11 cellular contexts compared by ENCODE assay signal in genomic region chr11:65854161-65854592, GRCh38. TPM values are rescaled to one million over a fixed set of nuclear protein-coding genes. Genes with fewer than 3 reads are reported as not detected.
A peak's percentile ranks its signal among the peaks of the same experiment; 100 is the strongest.
DNase-seq lines count a peak whose midpoint lies in the region; ATAC-seq and TF ChIP-seq lines count a peak whose summit lies in the region.
"Had no signal": no experiment of that assay in that cellular context is flagged by ENCODE, and none has a peak within 500 bp of the region (broad histone marks: within the 10 kb centered on the region; RNA-seq: fewer than 3 reads in every experiment).

No MANE protein-coding gene starts in this region.

- no peak overlapping the region for H2AFZ ChIP-seq in PC-9

- POLR2A ChIA-PET in activated CD4-positive, alpha-beta T cell treated with anti-CD3 and anti-CD28 coated beads for 36 hours (lab: Charles Lee): no interaction called here
- POLR2A ChIA-PET in activated CD4-positive, alpha-beta memory T cell treated with anti-CD3 and anti-CD28 coated beads for 36 hours (lab: Charles Lee): interaction anchor here (1.1 kb wide), 1 partner anchor 9 kb away, joined by 5 read pairs; no protein-coding TSS in a partner anchor
- POLR2A ChIA-PET in PC-9 (lab: Charles Lee; ENCODE audit: unreplicated experiment): no interaction called here

- no peaks in the 10 kb centered on the region for H3K27me3 ChIP-seq in PC-9 (ENCODE audit: insufficient read depth, low read depth)

- peaks cover 53% of the 10 kb centered on the region for H3K36me3 Mint-ChIP-seq in activated CD4-positive, alpha-beta T cell treated with anti-CD3 and anti-CD28 coated beads for 36 hours (ENCODE audit: low read depth)
- H3K36me3 Mint-ChIP-seq in activated CD4-positive, alpha-beta memory T cell treated with anti-CD3 and anti-CD28 coated beads for 36 hours: peaks cover 57% of the 10 kb centered on the region
- H3K36me3 Mint-ChIP-seq in immature natural killer cell: peaks cover 24 to 41% (median 25%) of the 10 kb centered on the region in 3 donors
- peaks cover 88% of the 10 kb centered on the region for H3K36me3 Mint-ChIP-seq in stimulated activated effector memory CD8-positive, alpha-beta T cell treated with anti-CD3 and anti-CD28 coated beads, Interleukin-12 subunit alpha, Interleukin-12 subunit beta, amount 100 ng/mL, for 72 hours

- TF ChIP-seq CTCF in PC-9 (conservative IDR thresholded peaks at IDR 0.05): no peak

- H3K27ac Mint-ChIP-seq in activated CD4-positive, alpha-beta T cell treated with anti-CD3 and anti-CD28 coated beads for 36 hours: peak overlapping the region; percentile 37
- peak overlapping the region; percentile 13 for H3K27ac Mint-ChIP-seq in activated CD4-positive, alpha-beta memory T cell treated with anti-CD3 and anti-CD28 coated beads for 36 hours
- peak overlapping the region in 4 of 6 donors; percentile 30 to 64 (median 60) for H3K27ac Mint-ChIP-seq in immature natural killer cell
- H3K27ac Mint-ChIP-seq in stimulated activated effector memory CD8-positive, alpha-beta T cell treated with anti-CD3 and anti-CD28 coated beads, Interleukin-12 subunit alpha, Interleukin-12 subunit beta, amount 100 ng/mL, for 72 hours: peak overlapping the region; percentile 88

- H3K9me3 ChIP-seq in PC-9 (ENCODE audit: insufficient read depth, low read depth): no peaks in the 10 kb centered on the region

- H3K4me3 ChIP-seq in PC-9: no peak overlapping the region

- peaks cover 29% of the 10 kb centered on the region for H3K4me1 Mint-ChIP-seq in activated CD4-positive, alpha-beta T cell treated with anti-CD3 and anti-CD28 coated beads for 36 hours
- H3K4me1 Mint-ChIP-seq in activated CD4-positive, alpha-beta memory T cell treated with anti-CD3 and anti-CD28 coated beads for 36 hours (ENCODE audit: low read depth): peaks cover 30% of the 10 kb centered on the region
- peaks cover 48 to 55% of the 10 kb centered on the region in 2 donors for H3K4me1 Mint-ChIP-seq in immature natural killer cell
- peaks cover 55% of the 10 kb centered on the region for H3K4me1 Mint-ChIP-seq in stimulated activated effector memory CD8-positive, alpha-beta T cell treated with anti-CD3 and anti-CD28 coated beads, Interleukin-12 subunit alpha, Interleukin-12 subunit beta, amount 100 ng/mL, for 72 hours

- H3K9me2 ChIP-seq in PC-9 (ENCODE audit: insufficient read depth): no peaks in the 10 kb centered on the region

- peaks cover 3% of the 10 kb centered on the region for H3K9me3 Mint-ChIP-seq in activated CD4-positive, alpha-beta T cell treated with anti-CD3 and anti-CD28 coated beads for 36 hours (ENCODE audit: low read depth)
- peaks cover 10% of the 10 kb centered on the region for H3K9me3 Mint-ChIP-seq in activated CD4-positive, alpha-beta memory T cell treated with anti-CD3 and anti-CD28 coated beads for 36 hours
- H3K9me3 Mint-ChIP-seq in immature natural killer cell: no peaks in the 10 kb centered on the region
- no peaks in the 10 kb centered on the region for H3K9me3 Mint-ChIP-seq in stimulated activated effector memory CD8-positive, alpha-beta T cell treated with anti-CD3 and anti-CD28 coated beads, Interleukin-12 subunit alpha, Interleukin-12 subunit beta, amount 100 ng/mL, for 72 hours

- peaks cover 8% of the 10 kb centered on the region for H3K4me1 ChIP-seq in PC-9 (replicated peaks; ENCODE audit: insufficient read depth)

- H3K36me3 ChIP-seq in PC-9 (ENCODE audit: low read depth): peaks cover 30% of the 10 kb centered on the region

- H3K79me2 ChIP-seq in PC-9 (ENCODE audit: low read depth): peaks cover 46% of the 10 kb centered on the region

- H4K20me1 ChIP-seq in PC-9 (ENCODE audit: insufficient read depth): peaks cover 46% of the 10 kb centered on the region

- H3K27ac ChIP-seq in PC-9: no peak overlapping the region

- H3K27me3 Mint-ChIP-seq in activated CD4-positive, alpha-beta T cell treated with anti-CD3 and anti-CD28 coated beads for 36 hours: no peaks in the 10 kb centered on the region
- no peaks in the 10 kb centered on the region for H3K27me3 Mint-ChIP-seq in activated CD4-positive, alpha-beta memory T cell treated with anti-CD3 and anti-CD28 coated beads for 36 hours
- H3K27me3 Mint-ChIP-seq in immature natural killer cell (ENCODE audit: low read depth in 3 of 3): peaks cover 10 to 23% (median 18%) of the 10 kb centered on the region in 3 donors

- peak overlapping the region; percentile 53 for H3K4me3 Mint-ChIP-seq in activated CD4-positive, alpha-beta T cell treated with anti-CD3 and anti-CD28 coated beads for 36 hours
- H3K4me3 Mint-ChIP-seq in activated CD4-positive, alpha-beta memory T cell treated with anti-CD3 and anti-CD28 coated beads for 36 hours: peak overlapping the region; percentile 59
- H3K4me3 Mint-ChIP-seq in immature natural killer cell: peak overlapping the region in 4 of 5 donors; percentile 10 to 61 (median 31)
- H3K4me3 Mint-ChIP-seq in stimulated activated effector memory CD8-positive, alpha-beta T cell treated with anti-CD3 and anti-CD28 coated beads, Interleukin-12 subunit alpha, Interleukin-12 subunit beta, amount 100 ng/mL, for 72 hours: peak overlapping the region; percentile 97

- DNase-seq in activated CD4-positive, alpha-beta T cell treated with anti-CD3 and anti-CD28 coated beads for 36 hours: no peak
- DNase-seq in activated CD4-positive, alpha-beta T cell treated with anti-CD3 and anti-CD28 coated beads for 4 hours: no peak
- peak; percentile 5 for DNase-seq in activated CD4-positive, alpha-beta memory T cell treated with anti-CD3 and anti-CD28 coated beads for 36 hours
- DNase-seq in immature natural killer cell (no peak), PC-9 (no peak)
- no peak for DNase-seq in stimulated activated effector memory CD8-positive, alpha-beta T cell treated with anti-CD3 and anti-CD28 coated beads, Interleukin-12 subunit alpha, Interleukin-12 subunit beta, amount 100 ng/mL, for 72 hours (ENCODE audit: low spot score in 2 of 2)
- DNase-seq: cortex of kidney, NCI-H1048 had no signal

- no TSS peak for BruUV-seq in PC-9 (replicated peaks; lab: Mats Ljungman, UMichigan)

- H3F3A ChIP-seq in PC-9 (ENCODE audit: insufficient read depth, low read depth): peaks cover 66% of the 10 kb centered on the region

- intact Hi-C loops in activated CD4-positive, alpha-beta T cell treated with anti-CD3 and anti-CD28 coated beads for 36 hours (cut with DNase I, micrococcal nuclease): no loop called here
- intact Hi-C loops in activated CD4-positive, alpha-beta memory T cell treated with anti-CD3 and anti-CD28 coated beads for 36 hours (cut with micrococcal nuclease): no loop called here
- intact Hi-C loops in PC-9 (cut with micrococcal nuclease; ENCODE audit: unreplicated experiment): no loop called here

- ATAC-seq in activated CD4-positive, alpha-beta T cell treated with anti-CD3 and anti-CD28 coated beads for 36 hours: no peak
- no peak for ATAC-seq in stimulated activated effector memory CD8-positive, alpha-beta T cell treated with anti-CD3 and anti-CD28 coated beads, Interleukin-12 subunit alpha, Interleukin-12 subunit beta, amount 100 ng/mL, for 72 hours
- ATAC-seq in GM21447 (IDR thresholded peaks at IDR 0.05; ENCODE audit: unreplicated experiment) (no peak), HG03378 (IDR thresholded peaks at IDR 0.05; ENCODE audit: unreplicated experiment) (no peak)

- H3K4me2 ChIP-seq in PC-9: no peak overlapping the region

- CTCF ChIA-PET in activated CD4-positive, alpha-beta T cell treated with anti-CD3 and anti-CD28 coated beads for 36 hours (lab: Charles Lee): interaction anchor here (0.8 kb wide), 1 partner anchor 19 kb away, joined by 3 read pairs; no protein-coding TSS in a partner anchor
- CTCF ChIA-PET in activated CD4-positive, alpha-beta memory T cell treated with anti-CD3 and anti-CD28 coated beads for 36 hours (lab: Charles Lee): interaction anchor here (0.9 to 3.6 kb wide), 2 partner anchors 35 to 143 kb away, joined by 3 to 33 read pairs; partner anchors contain the start of genes CCDC85B and FIBP
- CTCF ChIA-PET in PC-9 (lab: Charles Lee): no interaction called here

RNA-seq across cellular contexts. Expression of gene CFL1, which starts 3.8 kb away (rescaled TPM):
- 1,000 to 10,000 TPM in 1 of 2 experiments, 100 to 1,000 TPM in 1; 888 to 1,074 TPM for total RNA-seq in activated CD4-positive, alpha-beta T cell treated with anti-CD3 and anti-CD28 coated beads for 36 hours
- total RNA-seq in activated CD4-positive, alpha-beta memory T cell treated with anti-CD3 and anti-CD28 coated beads for 36 hours: 1,000 to 10,000 TPM; 1,166 to 1,191 TPM
- 1,000 to 10,000 TPM; 2,883 to 4,279 (median 3,963) TPM for polyA plus RNA-seq in immature natural killer cell
- total RNA-seq in PC-9 (2021): 1,598 and 1,798 TPM in 2 replicates

RNA-seq across cellular contexts. Expression of gene MUS81, which starts 6.1 kb away (rescaled TPM):
- total RNA-seq in activated CD4-positive, alpha-beta T cell treated with anti-CD3 and anti-CD28 coated beads for 36 hours: 10 to 100 TPM; 59.2 to 67.8 TPM
- 10 to 100 TPM; 69.8 to 71.7 TPM for total RNA-seq in activated CD4-positive, alpha-beta memory T cell treated with anti-CD3 and anti-CD28 coated beads for 36 hours
- polyA plus RNA-seq in immature natural killer cell: 10 to 100 TPM; 22.7 to 47.0 (median 32.2) TPM
- total RNA-seq in PC-9 (2021): 62.7 and 64.2 TPM in 2 replicates

RNA-seq across cellular contexts. Expression of gene EFEMP2, which starts 18.4 kb away (rescaled TPM):
- 10 to 100 TPM; 20.2 to 23.4 TPM for total RNA-seq in activated CD4-positive, alpha-beta T cell treated with anti-CD3 and anti-CD28 coated beads for 36 hours
- total RNA-seq in activated CD4-positive, alpha-beta memory T cell treated with anti-CD3 and anti-CD28 coated beads for 36 hours: 10 to 100 TPM; 11.5 to 12.5 TPM
- polyA plus RNA-seq in immature natural killer cell: 1 to 10 TPM; 1.6 to 6.3 (median 3.6) TPM
- 18.1 and 32.3 TPM in 2 replicates for total RNA-seq in PC-9 (2021)

RNA-seq across cellular contexts. Expression of gene SNX32, which starts 20.4 kb away (rescaled TPM):
- total RNA-seq in activated CD4-positive, alpha-beta T cell treated with anti-CD3 and anti-CD28 coated beads for 36 hours: 1 to 10 TPM; 2.9 to 3.0 TPM
- total RNA-seq in activated CD4-positive, alpha-beta memory T cell treated with anti-CD3 and anti-CD28 coated beads for 36 hours: 1 to 10 TPM; 2.0 to 2.7 TPM
- polyA plus RNA-seq in immature natural killer cell: 1 to 10 TPM in 2 of 3 donors, under 1 TPM in 1; 0.30 to 1.7 (median 1.6) TPM
- not detected in 2 replicates for total RNA-seq in PC-9 (2021)
- total RNA-seq: mononuclear cell had no signal

RNA-seq across cellular contexts. Expression of gene CTSW, which starts 25.5 kb away (rescaled TPM):
- 1 to 10 TPM; 1.7 TPM for total RNA-seq in activated CD4-positive, alpha-beta T cell treated with anti-CD3 and anti-CD28 coated beads for 36 hours
- 10 to 100 TPM; 11.1 to 13.2 TPM for total RNA-seq in activated CD4-positive, alpha-beta memory T cell treated with anti-CD3 and anti-CD28 coated beads for 36 hours
- 1,000 to 10,000 TPM; 2,066 to 3,052 (median 2,928) TPM for polyA plus RNA-seq in immature natural killer cell
- not detected in 2 replicates for total RNA-seq in PC-9 (2021)

Comparison
In these comparisons a context has a peak if more than half of its experiments do, and no peak if none do; other contexts are left out.
1. H3K27ac Mint-ChIP-seq: peak in every context shown above with its lines; median percentile 88 in stimulated activated effector memory CD8-positive, alpha-beta T cell treated with anti-CD3 and anti-CD28 coated beads, Interleukin-12 subunit alpha, Interleukin-12 subunit beta, amount 100 ng/mL, for 72 hours; 60 in immature natural killer cell; 37 in activated CD4-positive, alpha-beta T cell treated with anti-CD3 and anti-CD28 coated beads for 36 hours; 13 in activated CD4-positive, alpha-beta memory T cell treated with anti-CD3 and anti-CD28 coated beads for 36 hours.
2. H3K4me3 Mint-ChIP-seq: peak in every context shown above with its lines; median percentile 97 in stimulated activated effector memory CD8-positive, alpha-beta T cell treated with anti-CD3 and anti-CD28 coated beads, Interleukin-12 subunit alpha, Interleukin-12 subunit beta, amount 100 ng/mL, for 72 hours; 59 in activated CD4-positive, alpha-beta memory T cell treated with anti-CD3 and anti-CD28 coated beads for 36 hours; 53 in activated CD4-positive, alpha-beta T cell treated with anti-CD3 and anti-CD28 coated beads for 36 hours; 31 in immature natural killer cell.